In the genomic region with DNA sequence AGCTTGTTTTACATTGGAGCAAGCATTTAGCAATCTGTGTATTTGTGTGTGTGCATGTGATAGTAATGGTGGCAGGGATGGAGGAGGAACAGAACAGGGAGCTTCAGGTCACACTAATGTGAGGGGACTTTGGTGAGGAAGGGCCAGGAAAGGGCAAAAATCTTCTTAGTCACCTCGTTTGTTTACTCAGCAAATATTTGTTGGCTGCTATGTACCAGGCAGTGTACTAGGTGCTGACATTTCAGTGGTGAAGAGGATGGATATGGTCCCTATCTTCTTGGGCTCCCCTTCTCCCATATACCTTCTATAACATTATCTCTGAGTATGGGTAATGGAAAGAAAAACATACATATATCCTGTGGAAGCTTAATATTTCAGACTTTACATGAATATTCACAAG, we compare ENCODE assay signal across 10 cellular contexts. TPM values are rescaled to one million over a fixed set of nuclear protein-coding genes. Genes with fewer than 3 reads are reported as not detected.
DNase-seq lines count a peak whose midpoint lies in the region; ATAC-seq and TF ChIP-seq lines count a peak whose summit lies in the region.
"Had no signal": no experiment of that assay in that cellular context is flagged by ENCODE, and none has a peak within 500 bp of the region (broad histone marks: within the 10 kb centered on the region; RNA-seq: fewer than 3 reads in every experiment).

No MANE protein-coding gene starts in this region.

- H3K27ac ChIP-seq in mammary epithelial cell (ENCODE audit: insufficient read depth, low read depth, low read length) (peak overlapping the region; percentile 80), RWPE1 (no peak overlapping the region)
- H3K27ac ChIP-seq: SJCRH30 had no signal

- H3K27me3 ChIP-seq in mammary epithelial cell (ENCODE audit: insufficient read depth, low read length): no peaks in the 10 kb centered on the region
- H3K27me3 ChIP-seq: SJCRH30 had no signal

- CTCF ChIA-PET in mammary epithelial cell (lab: Charles Lee; ENCODE audit: low non-redundant PET) (no interaction called here), RWPE1 (lab: Yijun Ruan, JAX) (interaction anchor here (0.6 kb wide), 1 partner anchor 67 kb away, joined by 3 read pairs; no protein-coding TSS in a partner anchor)

- BruUV-seq in mammary epithelial cell (replicated peaks; lab: Mats Ljungman, UMichigan): TSS peak; percentile 69

- H3K4me2 ChIP-seq in mammary epithelial cell (ENCODE audit: insufficient read depth, low read depth, low read length): peak overlapping the region; percentile 46

- dilution Hi-C loops in mammary epithelial cell (cut with HindIII; ENCODE audit: low sequenced_read_pairs): loop anchor here (5.0 kb wide), 1 partner anchor 34 kb away; no protein-coding TSS in a partner anchor

- WGBS in mammary epithelial cell (ENCODE audit: low coverage, missing lambda C conversion rate): 0% methylated on average over 1 of the region's 1 CpG

- no peak for TF ChIP-seq CTCF in mammary epithelial cell (conservative IDR thresholded peaks at IDR 0.05 in 1 of 2, IDR thresholded peaks at IDR 0.05 in 1 of 2; ENCODE audit: extremely low read depth in 1 of 2, insufficient read depth in 1 of 2, low read depth in 1 of 2, low read length in 2 of 2)
- TF ChIP-seq CTCF in RWPE1 (conservative IDR thresholded peaks at IDR 0.05; ENCODE audit: low read depth): no peak

- peaks cover 30% of the 10 kb centered on the region for H3K4me1 ChIP-seq in mammary epithelial cell (ENCODE audit: insufficient read depth, low read length)
- H3K4me1 ChIP-seq: SJCRH30 had no signal

- peak overlapping the region; percentile 23 for H3K4me3 Mint-ChIP-seq in T-helper 1 cell treated with Interleukin-12 subunit alpha and Interleukin-12 subunit beta and Interleukin-4 antibody, amounts not matched to agents 30 μg/mL and 1 μg/mL, for 36 hours
- H3K4me3 Mint-ChIP-seq in stimulated activated naive CD8-positive, alpha-beta T cell treated with anti-CD3 and anti-CD28 coated beads, Interleukin-15, amount 100 ng/mL, for 72 hours: peak overlapping the region; percentile 44 to 45

- peak; percentile 20 for ATAC-seq in HG03175 (IDR thresholded peaks at IDR 0.05; ENCODE audit: unreplicated experiment)
- peak; percentile 47 for ATAC-seq in stimulated activated naive CD8-positive, alpha-beta T cell treated with anti-CD3 and anti-CD28 coated beads, Interleukin-15, amount 100 ng/mL, for 72 hours
- no peak for ATAC-seq in GM19023 (IDR thresholded peaks at IDR 0.05; ENCODE audit: unreplicated experiment)

- H3K36me3 ChIP-seq in mammary epithelial cell (ENCODE audit: insufficient read depth, low read length): no peaks in the 10 kb centered on the region
- H3K36me3 ChIP-seq: SJCRH30 had no signal

- H3K9me3 Mint-ChIP-seq in T-helper 1 cell treated with Interleukin-12 subunit alpha and Interleukin-12 subunit beta and Interleukin-4 antibody, amounts not matched to agents 30 μg/mL and 1 μg/mL, for 36 hours: peaks cover 6% of the 10 kb centered on the region
- H3K9me3 Mint-ChIP-seq in stimulated activated naive CD8-positive, alpha-beta T cell treated with anti-CD3 and anti-CD28 coated beads, Interleukin-15, amount 100 ng/mL, for 72 hours: no peaks in the 10 kb centered on the region

- no peak overlapping the region for H2AFZ ChIP-seq in mammary epithelial cell (ENCODE audit: low read depth, low read length)

- no peak overlapping the region for H3K4me3 ChIP-seq in mammary epithelial cell (replicated peaks in 1 of 3; ENCODE audit: insufficient read depth in 1 of 3, low read depth in 2 of 3, low read length in 3 of 3)
- H3K4me3 ChIP-seq: GM12878, SJCRH30 had no signal

- in situ Hi-C loops in mammary epithelial cell (cut with MboI; ENCODE audit: low sequenced_read_pairs in 2 of 2): no loop called here

- H3K27me3 Mint-ChIP-seq in T-helper 1 cell treated with Interleukin-12 subunit alpha and Interleukin-12 subunit beta and Interleukin-4 antibody, amounts not matched to agents 30 μg/mL and 1 μg/mL, for 36 hours (ENCODE audit: low read depth): no peaks in the 10 kb centered on the region
- H3K27me3 Mint-ChIP-seq in stimulated activated naive CD8-positive, alpha-beta T cell treated with anti-CD3 and anti-CD28 coated beads, Interleukin-15, amount 100 ng/mL, for 72 hours: peaks cover 6% of the 10 kb centered on the region

- H3K9ac ChIP-seq in mammary epithelial cell (ENCODE audit: insufficient read depth, low read length): no peak overlapping the region

- H3K36me3 Mint-ChIP-seq in T-helper 1 cell treated with Interleukin-12 subunit alpha and Interleukin-12 subunit beta and Interleukin-4 antibody, amounts not matched to agents 30 μg/mL and 1 μg/mL, for 36 hours (ENCODE audit: low read depth): peaks cover 2% of the 10 kb centered on the region

- no peaks in the 10 kb centered on the region for H3K9me3 ChIP-seq in mammary epithelial cell (replicated peaks; ENCODE audit: insufficient read depth, low read length)
- H3K9me3 ChIP-seq: SJCRH30 had no signal

- H3K4me1 Mint-ChIP-seq in T-helper 1 cell treated with Interleukin-12 subunit alpha and Interleukin-12 subunit beta and Interleukin-4 antibody, amounts not matched to agents 30 μg/mL and 1 μg/mL, for 36 hours (ENCODE audit: low read depth): peaks cover 15% of the 10 kb centered on the region
- H3K4me1 Mint-ChIP-seq in stimulated activated naive CD8-positive, alpha-beta T cell treated with anti-CD3 and anti-CD28 coated beads, Interleukin-15, amount 100 ng/mL, for 72 hours: peaks cover 12% of the 10 kb centered on the region

- POLR2A ChIA-PET in RWPE1 (lab: Yijun Ruan, JAX; ENCODE audit: low non-redundant PET): no interaction called here

- peak overlapping the region; percentile 39 for H3K27ac Mint-ChIP-seq in T-helper 1 cell treated with Interleukin-12 subunit alpha and Interleukin-12 subunit beta and Interleukin-4 antibody, amounts not matched to agents 30 μg/mL and 1 μg/mL, for 36 hours
- H3K27ac Mint-ChIP-seq in stimulated activated naive CD8-positive, alpha-beta T cell treated with anti-CD3 and anti-CD28 coated beads, Interleukin-15, amount 100 ng/mL, for 72 hours: peak overlapping the region in 1 of 2 donors; percentile 57

- no peaks in the 10 kb centered on the region for H4K20me1 ChIP-seq in mammary epithelial cell (ENCODE audit: insufficient read depth, low read length)

- H3K79me2 ChIP-seq in mammary epithelial cell (ENCODE audit: insufficient read depth, low read length): no peaks in the 10 kb centered on the region

- intact Hi-C loops in mammary epithelial cell (cut with micrococcal nuclease): loop anchor here (5.0 kb wide), 2 partner anchors 66 to 91 kb away; a partner anchor contains a TSS

- DNase-seq in T-helper 1 cell (no peak), mammary epithelial cell (no peak), RWPE1 (ENCODE audit: low spot score) (no peak), NCI-H345 (lab: John Stamatoyannopoulos, UW) (no peak)
- DNase-seq in stimulated activated naive CD8-positive, alpha-beta T cell treated with anti-CD3 and anti-CD28 coated beads, Interleukin-15, amount 100 ng/mL, for 72 hours: no peak

RNA-seq across cellular contexts. Expression of a gene that starts 48.5 kb away (rescaled TPM):
- 10 to 100 TPM; 22.7 to 25.4 TPM for total RNA-seq in mammary epithelial cell
- 19.3 TPM for polyA plus RNA-seq in mammary epithelial cell
- polyA minus RNA-seq in mammary epithelial cell: 18.7 TPM
